30 cellular contexts compared by ENCODE assay signal in the genomic region with DNA sequence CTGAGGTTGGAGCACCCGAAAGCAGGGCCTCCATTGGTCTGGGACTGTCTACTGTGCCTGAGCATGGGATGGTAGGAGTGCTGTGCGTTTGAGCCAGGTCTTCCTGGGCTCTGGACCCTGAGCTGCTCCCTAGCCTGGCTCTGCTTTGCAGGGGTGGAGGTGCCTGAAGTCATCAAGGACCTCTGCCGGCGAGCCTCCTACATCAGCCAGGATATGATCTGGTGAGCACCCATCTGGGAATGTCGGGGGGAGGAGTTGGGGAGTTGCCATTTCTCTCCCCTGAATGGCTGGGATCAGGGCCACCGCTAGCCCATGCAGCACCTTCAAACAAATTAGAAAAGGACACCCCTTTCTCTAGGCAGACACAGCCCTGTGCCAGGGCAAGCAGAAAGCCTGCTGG. TPM values are rescaled to one million over a fixed set of nuclear protein-coding genes. Genes with fewer than 3 reads are reported as not detected.
"Had no signal": no experiment of that assay in that cellular context is flagged by ENCODE, and none has a peak within 500 bp of the region (broad histone marks: within the 10 kb centered on the region; RNA-seq: fewer than 3 reads in every experiment).

No MANE protein-coding gene starts in this region.

- H3K9me3 ChIP-seq: heart left ventricle, neutrophil, spleen, testis, tibial nerve had no signal

- H3K27ac ChIP-seq: heart left ventricle, neutrophil, spleen, testis, tibial nerve had no signal

- H3K27me3 ChIP-seq: heart left ventricle, neutrophil, spleen, testis, tibial nerve had no signal

- H3K4me3 ChIP-seq: heart left ventricle, spleen, testis, tibial nerve had no signal

- ATAC-seq: esophagus mucosa; heart left ventricle; naive thymus-derived CD4-positive, alpha-beta T cell; sciatic nerve; stimulated activated naive B cell treated with anti-CD40 and anti-IgM and Interleukin-4, amounts not matched to agents 10 μg/mL and 1 μg/mL and 100 μg/mL, for 72 hours; stimulated activated naive CD8-positive, alpha-beta T cell treated with anti-CD3 and anti-CD28 coated beads, Interleukin-15, amount 100 ng/mL, for 72 hours had no signal

- DNase-seq: cortex of kidney; effector memory CD4-positive, alpha-beta T cell; heart left ventricle; hippocampal formation; kidney glomerular epithelial cell; mammary epithelial cell; naive thymus-derived CD4-positive, alpha-beta T cell; nephron progenitor cell; spleen; stimulated activated CD4-positive, alpha-beta T cell treated with anti-CD3 and anti-CD28 coated beads, Interleukin-15, amount 100 ng/mL, for 24 hours; stimulated activated CD4-positive, alpha-beta T cell treated with anti-CD3 and anti-CD28 coated beads, Interleukin-1b, Interleukin-23, amount 100 ng/mL, for 48 hours; stimulated activated CD4-positive, alpha-beta T cell treated with anti-CD3 and anti-CD28 coated beads, Interleukin-4, amount 100 ng/mL, for 24 hours; stimulated activated naive B cell treated with anti-CD40 and anti-IgM and Interleukin-4, amounts not matched to agents 10 μg/mL and 1 μg/mL and 100 μg/mL, for 72 hours; stimulated activated naive CD8-positive, alpha-beta T cell treated with anti-CD3 and anti-CD28 coated beads, Interleukin-15, amount 100 ng/mL, for 72 hours; testis had no signal

- FAIRE-seq: endometrium, frontal cortex had no signal

- H3K4me1 ChIP-seq: heart left ventricle, spleen, testis, tibial nerve had no signal

RNA-seq across cellular contexts. Expression of a gene that starts 20.7 kb away (rescaled TPM):
- total RNA-seq: fibroblast of lung, frontal cortex, glomerular endothelial cell, osteocyte, pulmonary artery endothelial cell had no signal
- polyA plus RNA-seq: fibroblast of lung had no signal

RNA-seq across cellular contexts. Expression of a gene that starts 20.8 kb away (rescaled TPM):
- total RNA-seq: fibroblast of lung, frontal cortex, glomerular endothelial cell, liver, osteocyte, pulmonary artery endothelial cell, skeletal muscle tissue had no signal
- polyA plus RNA-seq: fibroblast of lung had no signal

RNA-seq across cellular contexts. Expression of a gene that starts 36.4 kb away (rescaled TPM):
- total RNA-seq: fibroblast of lung; frontal cortex; glomerular endothelial cell; heart left ventricle; liver; mammary epithelial cell; mesenteric fat pad; mononuclear cell; naive thymus-derived CD4-positive, alpha-beta T cell; osteocyte; pulmonary artery endothelial cell; sciatic nerve; skeletal muscle tissue; spleen; subcutaneous adipose tissue; tibial nerve had no signal
- polyA plus RNA-seq: fibroblast of lung; mammary epithelial cell; naive thymus-derived CD4-positive, alpha-beta T cell had no signal

RNA-seq across cellular contexts. Expression of a gene that starts 36.5 kb away (rescaled TPM):
- total RNA-seq: fibroblast of lung, frontal cortex, glomerular endothelial cell, osteocyte, pulmonary artery endothelial cell, spleen had no signal
- polyA plus RNA-seq: fibroblast of lung; naive thymus-derived CD4-positive, alpha-beta T cell had no signal
